In genomic region chr4:128684031-128684430, GRCh38 we compare ENCODE assay signal across 21 cellular contexts.
"Had no signal": no experiment of that assay in that cellular context is flagged by ENCODE, and none has a peak within 500 bp of the region (broad histone marks: within the 10 kb centered on the region; RNA-seq: fewer than 3 reads in every experiment).

No MANE protein-coding gene starts in this region.

- H3K4me1 ChIP-seq: body of pancreas, prostate gland, upper lobe of right lung had no signal

- DNase-seq: activated CD4-positive, alpha-beta T cell treated with anti-CD3 and anti-CD28 coated beads, Interleukin-2, amount 10 ng/mL, durations not matched to agents 24 days and 14 days; activated CD8-positive, alpha-beta memory T cell treated with anti-CD3 and anti-CD28 coated beads, Interleukin-2, amount 10 ng/mL, durations not matched to agents 7 days and 5 days; activated CD8-positive, alpha-beta T cell treated with anti-CD3 and anti-CD28 coated beads for 36 hours; activated gamma-delta T cell; activated naive CD4-positive, alpha-beta T cell treated with anti-CD3 and anti-CD28 coated beads, Interleukin-2, amount 50 U/mL, for 16 hours; activated naive CD8-positive, alpha-beta T cell treated with anti-CD3 and anti-CD28 coated beads, Interleukin-2, amount 50 U/mL, for 24 hours; activated T-cell treated with anti-CD3 and anti-CD28 coated beads for 4 hours; anterior cingulate cortex; body of pancreas; erythroblast; foreskin fibroblast; islet precursor cell; left cardiac atrium; midbrain; stimulated activated CD4-positive, alpha-beta T cell treated with anti-CD3 and anti-CD28 coated beads, Interleukin-4, amount 100 ng/mL, for 24 hours; stimulated activated naive CD8-positive, alpha-beta T cell treated with anti-CD3 and anti-CD28 coated beads, Interleukin-15, Interleukin-2, amounts not matched to agents 100 U/mL and 50 U/mL, for 24 hours; upper lobe of right lung had no signal

- H3K4me3 ChIP-seq: body of pancreas, cardiac muscle cell, prostate gland, upper lobe of right lung had no signal

- H3K27ac ChIP-seq: body of pancreas, cardiac muscle cell, prostate gland, upper lobe of right lung had no signal

- H3K27me3 ChIP-seq: body of pancreas, upper lobe of right lung had no signal

- ATAC-seq: activated CD4-positive, CD25-positive, alpha-beta regulatory T cell treated with anti-CD3 and anti-CD28 coated beads, Interleukin-2, amount 50 U/mL, for 24 hours; activated CD8-positive, alpha-beta memory T cell treated with anti-CD3 and anti-CD28 coated beads, Interleukin-2, amount 10 ng/mL, durations not matched to agents 7 days and 5 days; activated CD8-positive, alpha-beta T cell treated with anti-CD3 and anti-CD28 coated beads for 36 hours; activated naive CD8-positive, alpha-beta T cell treated with anti-CD3 and anti-CD28 coated beads, Interleukin-2, amount 50 U/mL, for 24 hours; body of pancreas; left cardiac atrium; natural killer cell treated with Interleukin-12 subunit alpha and Interleukin-12 subunit beta and Interleukin-15 and Interleukin-18, amount 100 ng/mL, for 72 hours; stimulated activated naive CD8-positive, alpha-beta T cell treated with anti-CD3 and anti-CD28 coated beads, Interleukin-15, Interleukin-2, amounts not matched to agents 100 U/mL and 50 U/mL, for 24 hours; upper lobe of right lung had no signal

- H3K9me3 ChIP-seq: body of pancreas, prostate gland, upper lobe of right lung had no signal

- H3K36me3 ChIP-seq: cardiac muscle cell, prostate gland, upper lobe of right lung had no signal
